8 cellular contexts compared by ENCODE assay signal in genomic region chr7:142866361-142867096, GRCh38. TPM values are rescaled to one million over a fixed set of nuclear protein-coding genes. Genes with fewer than 3 reads are reported as not detected.
DNase-seq lines count a peak whose midpoint lies in the region; ATAC-seq, FAIRE-seq and TF ChIP-seq lines count a peak whose summit lies in the region.

No MANE protein-coding gene starts in this region.

- H3K4me1 ChIP-seq in NT2/D1 (ENCODE audit: insufficient read depth, insufficient read length): peaks cover 9% of the 10 kb centered on the region
- H3K4me1 ChIP-seq in H1 (replicated peaks in 1 of 4; ENCODE audit: control insufficient read depth in 3 of 4, insufficient read depth in 4 of 4, low read length in 3 of 4): peaks cover 3 to 10% (median 9%) of the 10 kb centered on the region in 4 experiments; a peak in 6 of 7 replicates
- H3K4me1 ChIP-seq in neural progenitor cell: no peaks in the 10 kb centered on the region

- H2AK5ac ChIP-seq in H1 (ENCODE audit: low read depth, low read length): no peak overlapping the region

- no peak overlapping the region for H2BK15ac ChIP-seq in H1 (ENCODE audit: low read length)

- peak; percentile 79 to 84 (median 83) for TF ChIP-seq CTCF in H1 (IDR thresholded peaks at IDR 0.05; ENCODE audit: control extremely low read depth in 1 of 3, insufficient read depth in 1 of 3, low read depth in 1 of 3, low read length in 3 of 3)
- TF ChIP-seq CTCF in neural progenitor cell (IDR thresholded peaks at IDR 0.05): peak; percentile 69

- H3F3A ChIP-seq in neural progenitor cell (ENCODE audit: low read depth): no peaks in the 10 kb centered on the region

- H3K79me2 ChIP-seq in H1 (ENCODE audit: control insufficient read depth in 1 of 2, insufficient read depth in 2 of 2, low read length in 2 of 2) (no peaks in the 10 kb centered on the region), neural progenitor cell (ENCODE audit: low read depth) (no peaks in the 10 kb centered on the region)

- no peak overlapping the region for H2AFZ ChIP-seq in H1 (ENCODE audit: low read length)
- H2AFZ ChIP-seq in neural progenitor cell (replicated peaks): no peak overlapping the region

- no peak overlapping the region for H3K4me3 Mint-ChIP-seq in activated naive CD4-positive, alpha-beta T cell treated with anti-CD3 and anti-CD28 coated beads, Interleukin-2, amount 10 ng/mL, durations not matched to agents 7 days and 5 days
- H3K4me3 Mint-ChIP-seq in neural progenitor cell: no peak overlapping the region

- POLR2A ChIA-PET in H1 (lab: Charles Lee; ENCODE audit: partially characterized antibody): interaction anchor here (0.6 kb wide), 2 partner anchors 11 to 26 kb away, joined by 3 to 4 read pairs; partner anchors contain the start of gene EPHB6

- H4K5ac ChIP-seq in H1 (ENCODE audit: insufficient read length, low read depth, low read length): no peak overlapping the region

- H4K8ac ChIP-seq in H1 (ENCODE audit: extremely low read depth, insufficient read depth, low read length): peak overlapping the region; percentile 68; the same call in 1 of the 2 replicates

- H3K23ac ChIP-seq in H1 (ENCODE audit: insufficient read length): no peak overlapping the region

- no peak overlapping the region for H3K4me3 ChIP-seq in NT2/D1 (ENCODE audit: insufficient read length, low read depth)
- H3K4me3 ChIP-seq in H1 (ENCODE audit: extremely low read depth in 1 of 4, insufficient read depth in 2 of 4, low read depth in 3 of 4, low read length in 4 of 4): no peak overlapping the region
- H3K4me3 ChIP-seq in neural progenitor cell: no peak overlapping the region

- H3K4me1 Mint-ChIP-seq in activated naive CD4-positive, alpha-beta T cell treated with anti-CD3 and anti-CD28 coated beads, Interleukin-2, amount 10 ng/mL, durations not matched to agents 7 days and 5 days: no peaks in the 10 kb centered on the region
- peaks cover 2% of the 10 kb centered on the region for H3K4me1 Mint-ChIP-seq in neural progenitor cell

- no peak overlapping the region for H2BK20ac ChIP-seq in H1 (ENCODE audit: low read length)

- H3K14ac ChIP-seq in H1 (ENCODE audit: insufficient read length): no peak overlapping the region

- no peak for FAIRE-seq in H1 (lab: Jason Lieb, UNC)

- H2BK12ac ChIP-seq in H1 (ENCODE audit: low read depth, low read length): 0 out of 2 replicates have a peak overlapping the region, but pooled peaks have one; percentile 60

- peak overlapping the region; percentile 42 for H3K27ac Mint-ChIP-seq in activated naive CD4-positive, alpha-beta T cell treated with anti-CD3 and anti-CD28 coated beads, Interleukin-2, amount 10 ng/mL, durations not matched to agents 7 days and 5 days
- H3K27ac Mint-ChIP-seq in neural progenitor cell: no peak overlapping the region

- H3K4me2 ChIP-seq in H1 (ENCODE audit: insufficient read depth in 1 of 2, low read depth in 2 of 2, low read length in 2 of 2) (no peak overlapping the region), neural progenitor cell (no peak overlapping the region)

- H2BK120ac ChIP-seq in H1 (replicated peaks; ENCODE audit: low read depth, low read length): no peak overlapping the region

- 0 out of 2 replicates have a peak overlapping the region, but pooled peaks have one; percentile 60 for H2BK5ac ChIP-seq in H1 (ENCODE audit: low read depth, low read length)

- peak; percentile 67 to 77 for TF ChIP-seq RAD21 in H1 (IDR thresholded peaks at IDR 0.05 in 1 of 2, conservative IDR thresholded peaks at IDR 0.05 in 1 of 2; ENCODE audit: low read depth in 2 of 2, low read length in 2 of 2)

- peak; percentile 42 for DNase-seq in activated naive CD4-positive, alpha-beta T cell treated with anti-CD3 and anti-CD28 coated beads, Interleukin-2, amount 10 ng/mL, durations not matched to agents 7 days and 5 days
- no peak for DNase-seq in activated naive CD4-positive, alpha-beta T cell treated with anti-CD3 and anti-CD28 coated beads, Interleukin-2, amount 50 U/mL, for 16 hours
- DNase-seq in NT2/D1 (ENCODE audit: low read depth, low spot score) (peak; percentile 33), H1 (ENCODE audit: low read depth in 1 of 2, low spot score in 2 of 2) (peak in 1 of 2 experiments; percentile 82), neural progenitor cell (ENCODE audit: low spot score) (peak; percentile 64), inferior parietal cortex (ENCODE audit: extremely low spot score) (no peak)

- no peak for TF ChIP-seq EP300 in H1 (IDR thresholded peaks at IDR 0.05; ENCODE audit: borderline replicate concordance in 1 of 2, low read depth in 2 of 2, low read length in 2 of 2)

- H3K56ac ChIP-seq in H1 (replicated peaks; ENCODE audit: insufficient read length, low read depth, low read length): no peak overlapping the region

- no peaks in the 10 kb centered on the region for H3K27me3 Mint-ChIP-seq in activated naive CD4-positive, alpha-beta T cell treated with anti-CD3 and anti-CD28 coated beads, Interleukin-2, amount 10 ng/mL, durations not matched to agents 7 days and 5 days
- H3K27me3 Mint-ChIP-seq in neural progenitor cell (ENCODE audit: insufficient read depth, low read depth): peaks cover 7% of the 10 kb centered on the region

- H3K18ac ChIP-seq in H1 (ENCODE audit: extremely low read depth, low read length): no peak overlapping the region

- H4K20me1 ChIP-seq in H1 (replicated peaks in 1 of 2; ENCODE audit: control insufficient read depth in 1 of 2, insufficient read depth in 2 of 2, low read length in 2 of 2) (no peaks in the 10 kb centered on the region), neural progenitor cell (ENCODE audit: low read depth) (no peaks in the 10 kb centered on the region)

- H3K27me3 ChIP-seq in NT2/D1 (ENCODE audit: insufficient read depth, insufficient read length): no peaks in the 10 kb centered on the region
- no peaks in the 10 kb centered on the region for H3K27me3 ChIP-seq in H1 (replicated peaks in 1 of 4; ENCODE audit: control insufficient read depth in 3 of 4, extremely low read depth in 1 of 4, insufficient read depth in 3 of 4, low read length in 3 of 4)
- no peaks in the 10 kb centered on the region for H3K27me3 ChIP-seq in neural progenitor cell

- H3K36me3 Mint-ChIP-seq in activated naive CD4-positive, alpha-beta T cell treated with anti-CD3 and anti-CD28 coated beads, Interleukin-2, amount 10 ng/mL, durations not matched to agents 7 days and 5 days: no peaks in the 10 kb centered on the region
- H3K36me3 Mint-ChIP-seq in neural progenitor cell: peaks cover 3% of the 10 kb centered on the region

- H3K23me2 ChIP-seq in H1 (ENCODE audit: low read depth, low read length): no peaks in the 10 kb centered on the region; the same call in 1 of the 2 replicates

- no peaks in the 10 kb centered on the region; the same call in 1 of the 2 replicates for H3K79me1 ChIP-seq in H1 (ENCODE audit: low read depth, low read length)

- no peak overlapping the region for H3K4ac ChIP-seq in H1 (replicated peaks; ENCODE audit: insufficient read length, low read depth, low read length)

- H4K91ac ChIP-seq in H1 (replicated peaks; ENCODE audit: insufficient read length, low read length): no peak overlapping the region

- no peaks in the 10 kb centered on the region for H3K9me3 Mint-ChIP-seq in activated naive CD4-positive, alpha-beta T cell treated with anti-CD3 and anti-CD28 coated beads, Interleukin-2, amount 10 ng/mL, durations not matched to agents 7 days and 5 days
- H3K9me3 Mint-ChIP-seq in neural progenitor cell: no peaks in the 10 kb centered on the region

- CTCF ChIA-PET in activated naive CD4-positive, alpha-beta T cell treated with anti-CD3 and anti-CD28 coated beads, Interleukin-2, amount 10 ng/mL, durations not matched to agents 7 days and 5 days (lab: Charles Lee): interaction anchor here (0.6 to 5.0 kb wide), 14 partner anchors 8 to 554 kb away, joined by 3 to 29 read pairs (median 4); partner anchors contain the start of gene EPHB6
- CTCF ChIA-PET in H1 (lab: Charles Lee; ENCODE audit: partially characterized antibody): interaction anchor here (0.5 to 13.9 kb wide), 61 partner anchors 8 to 977 kb away, joined by 3 to 107 read pairs (median 4); partner anchors contain the start of genes EPHB6 and TRPV5

- 77% methylated on average over 11 of the region's 18 CpGs; no CpG with 5 or more reads in 1 of the 2 experiments for WGBS in H1 (ENCODE audit: extremely low coverage in 1 of 2, insufficient coverage in 1 of 2, insufficient read length in 1 of 2, insufficient replicate concordance in 2 of 2, low coverage in 1 of 2, low lambda C conversion rate in 2 of 2, missing lambda C conversion rate in 1 of 2), 2 experiments

- no peak overlapping the region for H3K9ac ChIP-seq in NT2/D1 (ENCODE audit: insufficient read length, low read depth)
- H3K9ac ChIP-seq in H1 (replicated peaks in 1 of 4; ENCODE audit: extremely low read depth in 1 of 4, low read depth in 3 of 4, low read length in 3 of 4): no peak overlapping the region
- H3K9ac ChIP-seq in neural progenitor cell: no peak overlapping the region

- H3K27ac ChIP-seq in H1 (ENCODE audit: low read depth, low read length) (no peak overlapping the region), neural progenitor cell (no peak overlapping the region)

- TF ChIP-seq POLR2A in H1 (IDR thresholded peaks at IDR 0.05; ENCODE audit: control extremely low read depth in 1 of 2, low read depth in 2 of 2, low read length in 2 of 2): no peak

- H3K36me3 ChIP-seq in NT2/D1 (ENCODE audit: insufficient read depth, insufficient read length, low read length) (no peaks in the 10 kb centered on the region), H1 (ENCODE audit: control insufficient read depth in 2 of 4, insufficient read depth in 4 of 4, low read length in 3 of 4) (no peaks in the 10 kb centered on the region), neural progenitor cell (no peaks in the 10 kb centered on the region)

- ATAC-seq in GM21381 (IDR thresholded peaks at IDR 0.05; ENCODE audit: unreplicated experiment) (no peak), GM18868 (IDR thresholded peaks at IDR 0.05; ENCODE audit: unreplicated experiment) (no peak)

- H3K9me3 ChIP-seq in NT2/D1 (ENCODE audit: insufficient read depth, low read length) (no peaks in the 10 kb centered on the region), H1 (ENCODE audit: insufficient read depth in 2 of 2, low read depth in 1 of 2, low read length in 1 of 2) (no peaks in the 10 kb centered on the region), neural progenitor cell (ENCODE audit: low read depth) (no peaks in the 10 kb centered on the region)

RNA-seq across cellular contexts. Expression of gene EPHB6, which starts 11.7 kb away (rescaled TPM):
- total RNA-seq in H1 (2021; fragmentation: NEBNext Ultra II Directional; extraction: Animal tissue kit (Norgen Biotek cat#: 25700)): 19.7 TPM in 2 replicates
- polyA plus RNA-seq in H1 (2011; rRNA removed): 19.7 and 27.3 TPM in 2 replicates
- 19.9 TPM for polyA plus RNA-seq in H1 (2011; cell fraction: cytosol; rRNA removed)
- 78.8 TPM for polyA plus RNA-seq in H1 (2011; cell fraction: nucleus; rRNA removed)
- polyA plus RNA-seq in H1 (2012, experiment 1 of 2): 9.1 to 24.6 TPM (median 19.3 TPM) in 4 replicates
- 11.1 TPM for polyA plus RNA-seq in H1 (2012, experiment 2 of 2)
- 12.7 TPM for polyA plus RNA-seq in H1 (2013, experiment 1 of 2)
- 13.6 TPM for polyA plus RNA-seq in H1 (2013, experiment 2 of 2)
- polyA minus RNA-seq in H1 (2011; rRNA and poly(A)+ RNA removed): 10.9 and 16.7 TPM in 2 replicates
- polyA minus RNA-seq in H1 (2011; cell fraction: cytosol; rRNA and poly(A)+ RNA removed): 16.1 TPM
- 17.5 TPM for polyA minus RNA-seq in H1 (2011; cell fraction: nucleus; rRNA and poly(A)+ RNA removed)
- 4.8 and 14.2 TPM in 2 replicates for total RNA-seq in neural progenitor cell (ENCODE audit: low replicate concordance)

RNA-seq across cellular contexts. Expression of gene TRPV6, which starts 19.0 kb away (rescaled TPM):
- total RNA-seq in H1 (2021; fragmentation: NEBNext Ultra II Directional; extraction: Animal tissue kit (Norgen Biotek cat#: 25700)): 0.48 and 0.52 TPM in 2 replicates
- 1.1 and 2.1 TPM in 2 replicates for polyA plus RNA-seq in H1 (2011; rRNA removed)
- 1.2 TPM for polyA plus RNA-seq in H1 (2011; cell fraction: cytosol; rRNA removed)
- polyA plus RNA-seq in H1 (2011; cell fraction: nucleus; rRNA removed): 5.5 TPM
- polyA plus RNA-seq in H1 (2012, experiment 1 of 2): 0.60 to 1.1 TPM (median 0.98 TPM) in 4 replicates
- 0.34 TPM for polyA plus RNA-seq in H1 (2012, experiment 2 of 2)
- 0.67 TPM for polyA plus RNA-seq in H1 (2013, experiment 1 of 2)
- 0.31 TPM for polyA plus RNA-seq in H1 (2013, experiment 2 of 2)
- 1.7 and 1.9 TPM in 2 replicates for polyA minus RNA-seq in H1 (2011; rRNA and poly(A)+ RNA removed)
- not detected for polyA minus RNA-seq in H1 (2011; cell fraction: cytosol; rRNA and poly(A)+ RNA removed)
- polyA minus RNA-seq in H1 (2011; cell fraction: nucleus; rRNA and poly(A)+ RNA removed): 3.5 TPM
- total RNA-seq in neural progenitor cell (ENCODE audit: low replicate concordance): not detected in 2 replicates

Comparison
In these comparisons a context has a peak if more than half of its experiments do, and no peak if none do; other contexts are left out.
1. DNase-seq: peak in activated naive CD4-positive, alpha-beta T cell treated with anti-CD3 and anti-CD28 coated beads, Interleukin-2, amount 10 ng/mL, durations not matched to agents 7 days and 5 days (single experiment), NT2/D1 (single experiment) and neural progenitor cell (single experiment); none in activated naive CD4-positive, alpha-beta T cell treated with anti-CD3 and anti-CD28 coated beads, Interleukin-2, amount 50 U/mL, for 16 hours (single experiment) and inferior parietal cortex (single experiment).